Comparison of ENCODE assay signal across 1 cellular context in genomic region chr16:12907670-12908233, GRCh38.
A peak's percentile ranks its signal among the peaks of the same experiment; 100 is the strongest.
TF ChIP-seq lines count a peak whose summit lies in the region.

No MANE protein-coding gene starts in this region.

TF ChIP-seq in HepG2, 621 proteins besides CTCF, POLR2A, EP300 and RAD21:
- TF ChIP-seq STAG1 (CRISPR knock-in tag; IDR thresholded peaks at IDR 0.05) (peak; percentile 53; the same call in 1 of the 2 replicates), TBX2 (CRISPR knock-in tag; IDR thresholded peaks at IDR 0.05; ENCODE audit: borderline replicate concordance) (no peak), ZNF768 (CRISPR knock-in tag; IDR thresholded peaks at IDR 0.05) (peak; percentile 77; the same call in 1 of the 2 replicates)
